ENCODE assay signal across 8 cellular contexts in genomic region chr21:29298348-29299045, GRCh38. TPM values are rescaled to one million over a fixed set of nuclear protein-coding genes. Genes with fewer than 3 reads are reported as not detected.
DNase-seq lines count a peak whose midpoint lies in the region; ATAC-seq and TF ChIP-seq lines count a peak whose summit lies in the region.

TSS of gene BACH1 (plus strand) at chr21:29298922. CDS start at chr21:29321281, 22,359 bp downstream.

- no peaks in the 10 kb centered on the region for H3K36me3 ChIP-seq in GM23248 (ENCODE audit: low read depth)

- peaks cover 40% of the 10 kb centered on the region for H3F3A ChIP-seq in GM23248 (ENCODE audit: insufficient read depth)

- no peaks in the 10 kb centered on the region for H3K27me3 ChIP-seq in GM23248 (replicated peaks; ENCODE audit: insufficient read depth)

- WGBS in GM23248 (ENCODE audit: low coverage in 1 of 2, low lambda C conversion rate in 2 of 2, missing lambda C conversion rate in 2 of 2), 2 experiments = 3 to 4% methylated on average over 35 to 69 of the region's 87 CpGs

- no peaks in the 10 kb centered on the region for H3K27me3 Mint-ChIP-seq in activated T-helper 17 cell treated with anti-CD3 and anti-CD28 coated beads, Interleukin-2, amount 50 U/mL, for 72 hours
- H3K27me3 Mint-ChIP-seq in natural killer cell treated with Interleukin-12 subunit alpha and Interleukin-12 subunit beta and Interleukin-15 and Interleukin-18, amount 100 ng/mL, for 72 hours = peaks cover 0 to 1% of the 10 kb centered on the region in 2 donors

- no peaks in the 10 kb centered on the region for H3K9me2 ChIP-seq in GM23248 (ENCODE audit: insufficient read depth)

- peak within 1 kb of the TSS; percentile 71 for H2AFZ ChIP-seq in GM23248

- peak; percentile 70 for TF ChIP-seq CTCF in RWPE1 (conservative IDR thresholded peaks at IDR 0.05; ENCODE audit: low read depth)
- TF ChIP-seq CTCF in fibroblast of mammary gland (conservative IDR thresholded peaks at IDR 0.05; ENCODE audit: control insufficient read depth, insufficient read depth, low read depth, low read length) = no peak

- peaks cover 20% of the 10 kb centered on the region for H4K20me1 ChIP-seq in GM23248 (ENCODE audit: insufficient read depth)

- CTCF ChIA-PET in RWPE1 (lab: Yijun Ruan, JAX) = interaction anchor here (0.5 to 0.9 kb wide), 7 partner anchors 48 to 874 kb away, joined by 3 to 6 read pairs (median 3); no protein-coding TSS in a partner anchor

- H3K4me3 ChIP-seq in GM23248 (peak within 1 kb of the TSS; percentile 82), fibroblast of mammary gland (ENCODE audit: control insufficient read depth, low read depth, low read length) (peak within 1 kb of the TSS; percentile 67)

- in situ Hi-C loops in GM23248 (cut with MboI) = no loop called here

- peak within 1 kb of the TSS; percentile 89 for H3K4me3 Mint-ChIP-seq in activated T-helper 17 cell treated with anti-CD3 and anti-CD28 coated beads, Interleukin-2, amount 50 U/mL, for 72 hours
- peak within 1 kb of the TSS; percentile 91 for H3K4me3 Mint-ChIP-seq in natural killer cell treated with Interleukin-12 subunit alpha and Interleukin-12 subunit beta and Interleukin-15 and Interleukin-18, amount 100 ng/mL, for 72 hours

- H3K27ac Mint-ChIP-seq in activated T-helper 17 cell treated with anti-CD3 and anti-CD28 coated beads, Interleukin-2, amount 50 U/mL, for 72 hours = peak within 1 kb of the TSS; percentile 95
- H3K27ac Mint-ChIP-seq in natural killer cell treated with Interleukin-12 subunit alpha and Interleukin-12 subunit beta and Interleukin-15 and Interleukin-18, amount 100 ng/mL, for 72 hours = peak within 1 kb of the TSS; percentile 85 to 87

- POLR2A ChIA-PET in RWPE1 (lab: Yijun Ruan, JAX; ENCODE audit: low non-redundant PET) = no interaction called here

- peaks cover 6% of the 10 kb centered on the region for H3K9me3 Mint-ChIP-seq in activated T-helper 17 cell treated with anti-CD3 and anti-CD28 coated beads, Interleukin-2, amount 50 U/mL, for 72 hours
- H3K9me3 Mint-ChIP-seq in natural killer cell treated with Interleukin-12 subunit alpha and Interleukin-12 subunit beta and Interleukin-15 and Interleukin-18, amount 100 ng/mL, for 72 hours = no peaks in the 10 kb centered on the region

- peaks cover 30% of the 10 kb centered on the region for H3K36me3 Mint-ChIP-seq in activated T-helper 17 cell treated with anti-CD3 and anti-CD28 coated beads, Interleukin-2, amount 50 U/mL, for 72 hours (ENCODE audit: low read depth)
- no peaks in the 10 kb centered on the region for H3K36me3 Mint-ChIP-seq in natural killer cell treated with Interleukin-12 subunit alpha and Interleukin-12 subunit beta and Interleukin-15 and Interleukin-18, amount 100 ng/mL, for 72 hours

- ATAC-seq in activated T-helper 17 cell treated with anti-CD3 and anti-CD28 coated beads, Interleukin-2, amount 50 U/mL, for 72 hours (replicated peaks) = peak; percentile 71
- peak; percentile 93 to 95 for ATAC-seq in natural killer cell treated with Interleukin-12 subunit alpha and Interleukin-12 subunit beta and Interleukin-15 and Interleukin-18, amount 100 ng/mL, for 72 hours
- peak; percentile 76 for ATAC-seq in stimulated activated naive CD8-positive, alpha-beta T cell treated with anti-CD3 and anti-CD28 coated beads, Interleukin-15, Interleukin-2, amounts not matched to agents 100 U/mL and 50 U/mL, for 24 hours

- H3K4me1 Mint-ChIP-seq in activated T-helper 17 cell treated with anti-CD3 and anti-CD28 coated beads, Interleukin-2, amount 50 U/mL, for 72 hours = peaks cover 43% of the 10 kb centered on the region
- peaks cover 32 to 34% of the 10 kb centered on the region in 2 donors for H3K4me1 Mint-ChIP-seq in natural killer cell treated with Interleukin-12 subunit alpha and Interleukin-12 subunit beta and Interleukin-15 and Interleukin-18, amount 100 ng/mL, for 72 hours (ENCODE audit: low read depth in 2 of 2)

- H3K9me3 ChIP-seq in GM23248 (ENCODE audit: low read depth) = no peaks in the 10 kb centered on the region

- H3K79me2 ChIP-seq in GM23248 (ENCODE audit: insufficient read depth) = peaks cover 44% of the 10 kb centered on the region

- H3K27ac ChIP-seq in GM23248 (peak within 1 kb of the TSS; percentile 89), RWPE1 (peak within 1 kb of the TSS; percentile 96)

- H3K9ac ChIP-seq in GM23248 = peak within 1 kb of the TSS; percentile 93

- H3K4me2 ChIP-seq in GM23248 (ENCODE audit: unreplicated experiment) = peak within 1 kb of the TSS; percentile 80

- peaks cover 33% of the 10 kb centered on the region for H3K4me1 ChIP-seq in GM23248 (ENCODE audit: insufficient read depth)

- DNase-seq in DMS79 (lab: John Stamatoyannopoulos, UW) (peak; percentile 43), GM23248 (peak; percentile 99), LoVo (ENCODE audit: low spot score) (peak; percentile 95), RWPE1 (ENCODE audit: low spot score) (peak; percentile 91), fibroblast of mammary gland (ENCODE audit: low read depth) (peak; percentile 86)
- peak; percentile 94 for DNase-seq in natural killer cell treated with Interleukin-12 subunit alpha and Interleukin-12 subunit beta and Interleukin-15 and Interleukin-18, amount 100 ng/mL, for 72 hours (ENCODE audit: low spot score)
- peak; percentile 93 for DNase-seq in stimulated activated naive CD8-positive, alpha-beta T cell treated with anti-CD3 and anti-CD28 coated beads, Interleukin-15, Interleukin-2, amounts not matched to agents 100 U/mL and 50 U/mL, for 24 hours

RNA-seq across cellular contexts. Expression of gene BACH1, which starts in this region (rescaled TPM):
- 52.4 and 52.7 TPM in 2 replicates for total RNA-seq in GM23248 (2014; rRNA removed; shearing (Covaris generic))
- 22.9 and 23.9 TPM in 2 replicates for polyA plus RNA-seq in GM23248 (2016; fragmentation: Nextera tagmentation; extraction: Ambion mirVana)
- total RNA-seq in activated T-helper 17 cell treated with anti-CD3 and anti-CD28 coated beads, Interleukin-2, amount 50 U/mL, for 72 hours = 10 to 100 TPM; 26.9 to 86.0 TPM
- total RNA-seq in natural killer cell treated with Interleukin-12 subunit alpha and Interleukin-12 subunit beta and Interleukin-15 and Interleukin-18, amount 100 ng/mL, for 72 hours = 10 to 100 TPM; 29.5 to 38.7 TPM

Comparison
In these comparisons a context has a peak if more than half of its experiments do, and no peak if none do; other contexts are left out.
1. Peak in every context shown above with its lines: DNase-seq, ATAC-seq, H3K4me3 ChIP-seq and H3K27ac ChIP-seq.
2. DNase-seq: peak in every context shown above with its lines; median percentile 99 in GM23248; 95 in LoVo; 94 in natural killer cell treated with Interleukin-12 subunit alpha and Interleukin-12 subunit beta and Interleukin-15 and Interleukin-18, amount 100 ng/mL, for 72 hours; 93 in stimulated activated naive CD8-positive, alpha-beta T cell treated with anti-CD3 and anti-CD28 coated beads, Interleukin-15, Interleukin-2, amounts not matched to agents 100 U/mL and 50 U/mL, for 24 hours; 91 in RWPE1; 86 in fibroblast of mammary gland; 43 in DMS79.